8 cellular contexts compared by ENCODE assay signal in genomic region chr4:704971-705277, GRCh38. TPM values are rescaled to one million over a fixed set of nuclear protein-coding genes. Genes with fewer than 3 reads are reported as not detected.
A peak's percentile ranks its signal among the peaks of the same experiment; 100 is the strongest.
DNase-seq lines count a peak whose midpoint lies in the region; ATAC-seq, FAIRE-seq and TF ChIP-seq lines count a peak whose summit lies in the region.

No MANE protein-coding gene starts in this region.

- H3K9me3 ChIP-seq in HepG2 (ENCODE audit: low read length): no peaks in the 10 kb centered on the region
- H3K9me3 ChIP-seq in stomach smooth muscle (ENCODE audit: control insufficient read depth in 2 of 2, low read length in 2 of 2): no peaks in the 10 kb centered on the region

- POLR2A ChIA-PET in HepG2 (lab: Yijun Ruan, JAX): interaction anchor here (1.0 kb wide), 1 partner anchor 77 kb away, joined by 4 read pairs; no protein-coding TSS in a partner anchor

- in situ Hi-C loops in HepG2 (cut with HindIII; ENCODE audit: extremely low pct_ligation_motif_present, low pct_unique_long_range_greater_than_20kb): no loop called here

- TF ChIP-seq RAD21 in HepG2 (CRISPR knock-in tag; IDR thresholded peaks at IDR 0.05): no peak

- TF ChIP-seq EP300 in HepG2 (IDR thresholded peaks at IDR 0.05; ENCODE audit: low read depth in 2 of 2, low read length in 2 of 2) (no peak), HepG2 (CRISPR knock-in tag; IDR thresholded peaks at IDR 0.05; ENCODE audit: borderline replicate concordance) (no peak)

- no peaks in the 10 kb centered on the region for H3K27me3 Mint-ChIP-seq in activated CD8-positive, alpha-beta memory T cell treated with anti-CD3 and anti-CD28 coated beads, Interleukin-2, amount 10 ng/mL, durations not matched to agents 7 days and 5 days
- H3K27me3 Mint-ChIP-seq in activated T-helper 2 cell treated with anti-CD3 and anti-CD28 coated beads, Interferon-gamma antibody, Interleukin-2, Interleukin-4, amounts not matched to agents 10 μg/mL and 5 μg/mL and 100 μg/mL, durations not matched to agents 14 hours and 24 hours and 36 hours (ENCODE audit: low read depth): no peaks in the 10 kb centered on the region

- H3K36me3 Mint-ChIP-seq in activated CD8-positive, alpha-beta memory T cell treated with anti-CD3 and anti-CD28 coated beads, Interleukin-2, amount 10 ng/mL, durations not matched to agents 7 days and 5 days: peaks cover 12% of the 10 kb centered on the region
- peaks cover 13% of the 10 kb centered on the region for H3K36me3 Mint-ChIP-seq in activated T-helper 2 cell treated with anti-CD3 and anti-CD28 coated beads, Interferon-gamma antibody, Interleukin-2, Interleukin-4, amounts not matched to agents 10 μg/mL and 5 μg/mL and 100 μg/mL, durations not matched to agents 14 hours and 24 hours and 36 hours (ENCODE audit: low read depth)

- no peak for TF ChIP-seq CTCF in HepG2 (CRISPR knock-in tag; IDR thresholded peaks at IDR 0.05)

- WGBS in HepG2 (ENCODE audit: low lambda C conversion rate): 91% methylated on average over 1 of the region's 1 CpG

- H3K36me3 ChIP-seq in HepG2 (replicated peaks in 1 of 2; ENCODE audit: control insufficient read depth in 1 of 2, insufficient read depth in 2 of 2, low read length in 2 of 2): peaks cover 2 to 5% of the 10 kb centered on the region in 2 experiments; a peak in 2 of 5 replicates
- no peaks in the 10 kb centered on the region for H3K36me3 ChIP-seq in stomach smooth muscle (ENCODE audit: control insufficient read depth in 2 of 2, insufficient read depth in 2 of 2, low read length in 2 of 2)

- no peak for TF ChIP-seq POLR2A in HepG2 (IDR thresholded peaks at IDR 0.05; ENCODE audit: insufficient read depth in 1 of 2, low read depth in 2 of 2, low read length in 2 of 2)

- peaks cover 20% of the 10 kb centered on the region for H3K4me1 Mint-ChIP-seq in activated CD8-positive, alpha-beta memory T cell treated with anti-CD3 and anti-CD28 coated beads, Interleukin-2, amount 10 ng/mL, durations not matched to agents 7 days and 5 days
- peaks cover 22% of the 10 kb centered on the region for H3K4me1 Mint-ChIP-seq in activated T-helper 2 cell treated with anti-CD3 and anti-CD28 coated beads, Interferon-gamma antibody, Interleukin-2, Interleukin-4, amounts not matched to agents 10 μg/mL and 5 μg/mL and 100 μg/mL, durations not matched to agents 14 hours and 24 hours and 36 hours (ENCODE audit: low read depth)

- FAIRE-seq in HepG2 (lab: Jason Lieb, UNC): no peak

- no peak for ATAC-seq in activated CD8-positive, alpha-beta memory T cell treated with anti-CD3 and anti-CD28 coated beads, Interleukin-2, amount 10 ng/mL, durations not matched to agents 7 days and 5 days
- no peak for ATAC-seq in HepG2
- no peak for ATAC-seq in GM21447 (IDR thresholded peaks at IDR 0.05; ENCODE audit: unreplicated experiment)
- no peak for ATAC-seq in GM21529 (IDR thresholded peaks at IDR 0.05; ENCODE audit: unreplicated experiment)

- intact Hi-C loops in activated T-helper 2 cell treated with anti-CD3 and anti-CD28 coated beads, Interferon-gamma antibody, Interleukin-2, Interleukin-4, amounts not matched to agents 10 μg/mL and 5 μg/mL and 100 μg/mL, durations not matched to agents 14 hours and 24 hours and 36 hours (cut with micrococcal nuclease): loop anchor here (1.0 to 5.0 kb wide), 3 partner anchors 30 to 227 kb away; partner anchors contain the start of genes ATP5ME, GAK, MYL5 and TMEM175
- intact Hi-C loops in HepG2 (cut with micrococcal nuclease; ENCODE audit: unreplicated experiment): loop anchor here (2.0 kb wide), 1 partner anchor 18 kb away; no protein-coding TSS in a partner anchor

- peaks cover 25% of the 10 kb centered on the region for H4K20me1 ChIP-seq in HepG2 (ENCODE audit: insufficient read depth, low read length)

- no peak overlapping the region for H3K27ac Mint-ChIP-seq in activated CD8-positive, alpha-beta memory T cell treated with anti-CD3 and anti-CD28 coated beads, Interleukin-2, amount 10 ng/mL, durations not matched to agents 7 days and 5 days
- H3K27ac Mint-ChIP-seq in activated T-helper 2 cell treated with anti-CD3 and anti-CD28 coated beads, Interferon-gamma antibody, Interleukin-2, Interleukin-4, amounts not matched to agents 10 μg/mL and 5 μg/mL and 100 μg/mL, durations not matched to agents 14 hours and 24 hours and 36 hours: no peak overlapping the region

- H3K79me2 ChIP-seq in HepG2 (ENCODE audit: insufficient read depth, low read length): peaks cover 33% of the 10 kb centered on the region

- H3K4me3 ChIP-seq in HepG2 (replicated peaks in 1 of 3; ENCODE audit: insufficient read depth in 1 of 3, low read depth in 2 of 3, low read length in 3 of 3) (peak overlapping the region in 1 of 3 experiments; percentile 78; a peak in 2 of 6 replicates), stomach smooth muscle (ENCODE audit: low read length in 2 of 2) (peak overlapping the region; percentile 87 to 89)

- H2AFZ ChIP-seq in HepG2 (ENCODE audit: low read length): no peak overlapping the region

- peak overlapping the region; percentile 87 for H3K4me2 ChIP-seq in HepG2 (ENCODE audit: low read depth, low read length)

- H3K27me3 ChIP-seq in HepG2 (ENCODE audit: control insufficient read depth in 1 of 2, insufficient read depth in 2 of 2, low read length in 2 of 2) (peaks cover 3 to 12% of the 10 kb centered on the region in 2 experiments; a peak in 2 of 5 replicates), stomach smooth muscle (ENCODE audit: control insufficient read depth in 1 of 2, insufficient read depth in 2 of 2, low read length in 2 of 2) (no peaks in the 10 kb centered on the region)

- H3K9ac ChIP-seq in HepG2 (ENCODE audit: insufficient read depth, low read depth, low read length) (peak overlapping the region; percentile 60; the same call in 1 of the 2 replicates), stomach smooth muscle (ENCODE audit: low read length in 2 of 2) (peak overlapping the region; percentile 47 to 69)

- no TSS peak for BruUV-seq in HepG2 (replicated peaks; lab: Mats Ljungman, UMichigan)

- H3K4me1 ChIP-seq in HepG2 (ENCODE audit: insufficient read depth, low read length) (peaks cover 58% of the 10 kb centered on the region), stomach smooth muscle (ENCODE audit: control insufficient read depth, insufficient read depth, low read length) (peaks cover 26% of the 10 kb centered on the region)

- H3K4me3 Mint-ChIP-seq in activated CD8-positive, alpha-beta memory T cell treated with anti-CD3 and anti-CD28 coated beads, Interleukin-2, amount 10 ng/mL, durations not matched to agents 7 days and 5 days: peak overlapping the region; percentile 70
- H3K4me3 Mint-ChIP-seq in activated T-helper 2 cell treated with anti-CD3 and anti-CD28 coated beads, Interferon-gamma antibody, Interleukin-2, Interleukin-4, amounts not matched to agents 10 μg/mL and 5 μg/mL and 100 μg/mL, durations not matched to agents 14 hours and 24 hours and 36 hours (ENCODE audit: low read depth): peak overlapping the region; percentile 74

- no peaks in the 10 kb centered on the region for H3K9me3 Mint-ChIP-seq in activated CD8-positive, alpha-beta memory T cell treated with anti-CD3 and anti-CD28 coated beads, Interleukin-2, amount 10 ng/mL, durations not matched to agents 7 days and 5 days (ENCODE audit: low read depth)
- H3K9me3 Mint-ChIP-seq in activated T-helper 2 cell treated with anti-CD3 and anti-CD28 coated beads, Interferon-gamma antibody, Interleukin-2, Interleukin-4, amounts not matched to agents 10 μg/mL and 5 μg/mL and 100 μg/mL, durations not matched to agents 14 hours and 24 hours and 36 hours: no peaks in the 10 kb centered on the region

- CTCF ChIA-PET in activated CD8-positive, alpha-beta memory T cell treated with anti-CD3 and anti-CD28 coated beads, Interleukin-2, amount 10 ng/mL, durations not matched to agents 7 days and 5 days (lab: Charles Lee): no interaction called here
- CTCF ChIA-PET in HepG2 (lab: Yijun Ruan, JAX; ENCODE audit: low intra/inter-chr PET ratio, low total read pairs): no interaction called here

- H3K27ac ChIP-seq in HepG2 (ENCODE audit: extremely low read length, insufficient read depth, low read length) (no peak overlapping the region), stomach smooth muscle (ENCODE audit: low read length) (no peak overlapping the region)

- DNase-seq in activated CD8-positive, alpha-beta memory T cell treated with anti-CD3 and anti-CD28 coated beads, Interleukin-2, amount 10 ng/mL, durations not matched to agents 7 days and 5 days: no peak
- DNase-seq in activated CD8-positive, alpha-beta memory T cell treated with anti-CD3 and anti-CD28 coated beads, Interleukin-2, amount 50 U/mL, for 48 hours: no peak
- DNase-seq in activated T-helper 2 cell treated with anti-CD3 and anti-CD28 coated beads, Interferon-gamma antibody, Interleukin-2, Interleukin-4, amounts not matched to agents 10 μg/mL and 5 μg/mL and 100 μg/mL, durations not matched to agents 14 hours and 24 hours and 36 hours (ENCODE audit: low spot score): no peak
- DNase-seq in HepG2 (ENCODE audit: low spot score) (no peak), midbrain (lab: John Stamatoyannopoulos, UW) (no peak)

RNA-seq across cellular contexts. Expression of gene PCGF3, which starts 0.7 kb away (rescaled TPM):
- total RNA-seq in activated CD8-positive, alpha-beta memory T cell treated with anti-CD3 and anti-CD28 coated beads, Interleukin-2, amount 10 ng/mL, durations not matched to agents 7 days and 5 days: 10 to 100 TPM; 38.9 to 49.0 TPM
- total RNA-seq in activated T-helper 2 cell treated with anti-CD3 and anti-CD28 coated beads, Interferon-gamma antibody, Interleukin-2, Interleukin-4, amounts not matched to agents 10 μg/mL and 5 μg/mL and 100 μg/mL, durations not matched to agents 14 hours and 24 hours and 36 hours: 35.0 and 39.2 TPM in 2 replicates
- 24.2 and 28.6 TPM in 2 replicates for total RNA-seq in HepG2 (2016; rRNA removed; fragmentation: Illumina TruSeq; extraction: Trizol)
- 16.2 and 16.7 TPM in 2 replicates for total RNA-seq in HepG2 (2016; cell fraction: cytosol; rRNA removed; fragmentation: Illumina TruSeq; extraction: Trizol; ENCODE audit: low read depth)
- total RNA-seq in HepG2 (2016; cell fraction: insoluble cytoplasmic fraction; rRNA removed; fragmentation: Illumina TruSeq; extraction: Trizol): 22.5 and 27.7 TPM in 2 replicates
- total RNA-seq in HepG2 (2016; cell fraction: membrane; rRNA removed; fragmentation: Illumina TruSeq; extraction: Trizol): 36.9 and 38.9 TPM in 2 replicates
- total RNA-seq in HepG2 (2016; cell fraction: nucleus; rRNA removed; fragmentation: Illumina TruSeq; extraction: Trizol): 40.6 and 42.6 TPM in 2 replicates
- polyA plus RNA-seq in HepG2 (2011; rRNA removed): 66.2 and 80.8 TPM in 2 replicates
- 32.3 and 37.9 TPM in 2 replicates for polyA plus RNA-seq in HepG2 (2011; cell fraction: cytosol; rRNA removed)
- polyA plus RNA-seq in HepG2 (2011; cell fraction: nucleus; rRNA removed): 406 and 428 TPM in 2 replicates
- polyA plus RNA-seq in HepG2 (2012): 37.8 and 47.7 TPM in 2 replicates
- 13.4 and 15.5 TPM in 2 replicates for polyA plus RNA-seq in HepG2 (2016; cell fraction: cytosol; fragmentation: Illumina TruSeq; extraction: Trizol; ENCODE audit: low read depth)
- 20.0 and 26.4 TPM in 2 replicates for polyA plus RNA-seq in HepG2 (2016; cell fraction: insoluble cytoplasmic fraction; fragmentation: Illumina TruSeq; extraction: Trizol; ENCODE audit: low read depth)
- polyA plus RNA-seq in HepG2 (2016; cell fraction: membrane; fragmentation: Illumina TruSeq; extraction: Trizol; ENCODE audit: low read depth): 26.7 and 30.4 TPM in 2 replicates
- polyA plus RNA-seq in HepG2 (2016; cell fraction: nucleus; fragmentation: Illumina TruSeq; extraction: Trizol; ENCODE audit: insufficient read depth, low read depth): 92.0 and 96.8 TPM in 2 replicates
- 38.9 and 82.6 TPM in 2 replicates for polyA minus RNA-seq in HepG2 (2011; rRNA and poly(A)+ RNA removed; ENCODE audit: low replicate concordance)
- polyA minus RNA-seq in HepG2 (2011; cell fraction: cytosol; rRNA and poly(A)+ RNA removed): 18.1 and 23.5 TPM in 2 replicates
- 119 and 121 TPM in 2 replicates for polyA minus RNA-seq in HepG2 (2011; cell fraction: nucleus; rRNA and poly(A)+ RNA removed)

RNA-seq across cellular contexts. Expression of gene SLC49A3, which starts 16.0 kb away (rescaled TPM):
- total RNA-seq in activated CD8-positive, alpha-beta memory T cell treated with anti-CD3 and anti-CD28 coated beads, Interleukin-2, amount 10 ng/mL, durations not matched to agents 7 days and 5 days: 1 to 10 TPM; 1.1 to 1.5 TPM
- total RNA-seq in activated T-helper 2 cell treated with anti-CD3 and anti-CD28 coated beads, Interferon-gamma antibody, Interleukin-2, Interleukin-4, amounts not matched to agents 10 μg/mL and 5 μg/mL and 100 μg/mL, durations not matched to agents 14 hours and 24 hours and 36 hours: 0.50 and 0.74 TPM in 2 replicates
- 0.07 TPM in 1 of 2 replicates, not detected in the other for total RNA-seq in HepG2 (2016; rRNA removed; fragmentation: Illumina TruSeq; extraction: Trizol)
- not detected in 2 replicates for total RNA-seq in HepG2 (2016; cell fraction: cytosol; rRNA removed; fragmentation: Illumina TruSeq; extraction: Trizol; ENCODE audit: low read depth)
- total RNA-seq in HepG2 (2016; cell fraction: insoluble cytoplasmic fraction; rRNA removed; fragmentation: Illumina TruSeq; extraction: Trizol): 0.09 TPM in 1 of 2 replicates, not detected in the other
- total RNA-seq in HepG2 (2016; cell fraction: membrane; rRNA removed; fragmentation: Illumina TruSeq; extraction: Trizol): not detected in 2 replicates
- total RNA-seq in HepG2 (2016; cell fraction: nucleus; rRNA removed; fragmentation: Illumina TruSeq; extraction: Trizol): 0.62 TPM in 1 of 2 replicates, not detected in the other
- 0.17 and 0.22 TPM in 2 replicates for polyA plus RNA-seq in HepG2 (2011; rRNA removed)
- 0.10 and 0.16 TPM in 2 replicates for polyA plus RNA-seq in HepG2 (2011; cell fraction: cytosol; rRNA removed)
- 1.9 and 2.5 TPM in 2 replicates for polyA plus RNA-seq in HepG2 (2011; cell fraction: nucleus; rRNA removed)
- polyA plus RNA-seq in HepG2 (2012): 0.21 and 0.29 TPM in 2 replicates
- 0.07 TPM in 1 of 2 replicates, not detected in the other for polyA plus RNA-seq in HepG2 (2016; cell fraction: cytosol; fragmentation: Illumina TruSeq; extraction: Trizol; ENCODE audit: low read depth)
- not detected in 2 replicates for polyA plus RNA-seq in HepG2 (2016; cell fraction: insoluble cytoplasmic fraction; fragmentation: Illumina TruSeq; extraction: Trizol; ENCODE audit: low read depth)
- polyA plus RNA-seq in HepG2 (2016; cell fraction: membrane; fragmentation: Illumina TruSeq; extraction: Trizol; ENCODE audit: low read depth): not detected in 2 replicates
- 0.53 TPM in 1 of 2 replicates, not detected in the other for polyA plus RNA-seq in HepG2 (2016; cell fraction: nucleus; fragmentation: Illumina TruSeq; extraction: Trizol; ENCODE audit: insufficient read depth, low read depth)
- 0.12 TPM in 1 of 2 replicates, not detected in the other for polyA minus RNA-seq in HepG2 (2011; rRNA and poly(A)+ RNA removed; ENCODE audit: low replicate concordance)
- not detected in 2 replicates for polyA minus RNA-seq in HepG2 (2011; cell fraction: cytosol; rRNA and poly(A)+ RNA removed)
- 0.25 and 0.26 TPM in 2 replicates for polyA minus RNA-seq in HepG2 (2011; cell fraction: nucleus; rRNA and poly(A)+ RNA removed)

RNA-seq across cellular contexts. Expression of gene MYL5, which starts 30.6 kb away (rescaled TPM):
- 10 to 100 TPM; 14.3 to 19.8 TPM for total RNA-seq in activated CD8-positive, alpha-beta memory T cell treated with anti-CD3 and anti-CD28 coated beads, Interleukin-2, amount 10 ng/mL, durations not matched to agents 7 days and 5 days
- total RNA-seq in activated T-helper 2 cell treated with anti-CD3 and anti-CD28 coated beads, Interferon-gamma antibody, Interleukin-2, Interleukin-4, amounts not matched to agents 10 μg/mL and 5 μg/mL and 100 μg/mL, durations not matched to agents 14 hours and 24 hours and 36 hours: 27.7 and 29.8 TPM in 2 replicates
- total RNA-seq in HepG2 (2016; rRNA removed; fragmentation: Illumina TruSeq; extraction: Trizol): 11.0 and 16.0 TPM in 2 replicates
- total RNA-seq in HepG2 (2016; cell fraction: cytosol; rRNA removed; fragmentation: Illumina TruSeq; extraction: Trizol; ENCODE audit: low read depth): 6.7 and 8.0 TPM in 2 replicates
- total RNA-seq in HepG2 (2016; cell fraction: insoluble cytoplasmic fraction; rRNA removed; fragmentation: Illumina TruSeq; extraction: Trizol): 10.1 and 16.2 TPM in 2 replicates
- total RNA-seq in HepG2 (2016; cell fraction: membrane; rRNA removed; fragmentation: Illumina TruSeq; extraction: Trizol): 7.6 and 8.2 TPM in 2 replicates
- total RNA-seq in HepG2 (2016; cell fraction: nucleus; rRNA removed; fragmentation: Illumina TruSeq; extraction: Trizol): 15.9 and 16.6 TPM in 2 replicates
- polyA plus RNA-seq in HepG2 (2011; rRNA removed): 6.5 and 11.5 TPM in 2 replicates
- polyA plus RNA-seq in HepG2 (2011; cell fraction: cytosol; rRNA removed): 4.1 and 4.4 TPM in 2 replicates
- polyA plus RNA-seq in HepG2 (2011; cell fraction: nucleus; rRNA removed): 40.0 and 46.9 TPM in 2 replicates
- 7.4 and 8.9 TPM in 2 replicates for polyA plus RNA-seq in HepG2 (2012)
- 4.4 and 5.5 TPM in 2 replicates for polyA plus RNA-seq in HepG2 (2016; cell fraction: cytosol; fragmentation: Illumina TruSeq; extraction: Trizol; ENCODE audit: low read depth)
- polyA plus RNA-seq in HepG2 (2016; cell fraction: insoluble cytoplasmic fraction; fragmentation: Illumina TruSeq; extraction: Trizol; ENCODE audit: low read depth): 8.5 and 12.2 TPM in 2 replicates
- polyA plus RNA-seq in HepG2 (2016; cell fraction: membrane; fragmentation: Illumina TruSeq; extraction: Trizol; ENCODE audit: low read depth): 4.9 and 6.3 TPM in 2 replicates
- polyA plus RNA-seq in HepG2 (2016; cell fraction: nucleus; fragmentation: Illumina TruSeq; extraction: Trizol; ENCODE audit: insufficient read depth, low read depth): 33.7 and 41.8 TPM in 2 replicates
- 3.4 and 4.4 TPM in 2 replicates for polyA minus RNA-seq in HepG2 (2011; rRNA and poly(A)+ RNA removed; ENCODE audit: low replicate concordance)
- polyA minus RNA-seq in HepG2 (2011; cell fraction: cytosol; rRNA and poly(A)+ RNA removed): 1.4 TPM in 1 of 2 replicates, not detected in the other
- 11.8 and 15.5 TPM in 2 replicates for polyA minus RNA-seq in HepG2 (2011; cell fraction: nucleus; rRNA and poly(A)+ RNA removed)

RNA-seq across cellular contexts. Expression of gene ATP5ME, which starts 30.8 kb away (rescaled TPM):
- 100 to 1,000 TPM; 213 to 231 TPM for total RNA-seq in activated CD8-positive, alpha-beta memory T cell treated with anti-CD3 and anti-CD28 coated beads, Interleukin-2, amount 10 ng/mL, durations not matched to agents 7 days and 5 days
- total RNA-seq in activated T-helper 2 cell treated with anti-CD3 and anti-CD28 coated beads, Interferon-gamma antibody, Interleukin-2, Interleukin-4, amounts not matched to agents 10 μg/mL and 5 μg/mL and 100 μg/mL, durations not matched to agents 14 hours and 24 hours and 36 hours: 208 and 235 TPM in 2 replicates
- 753 and 1,048 TPM in 2 replicates for total RNA-seq in HepG2 (2016; rRNA removed; fragmentation: Illumina TruSeq; extraction: Trizol)
- 458 and 593 TPM in 2 replicates for total RNA-seq in HepG2 (2016; cell fraction: cytosol; rRNA removed; fragmentation: Illumina TruSeq; extraction: Trizol; ENCODE audit: low read depth)
- 792 and 1,109 TPM in 2 replicates for total RNA-seq in HepG2 (2016; cell fraction: insoluble cytoplasmic fraction; rRNA removed; fragmentation: Illumina TruSeq; extraction: Trizol)
- 613 and 660 TPM in 2 replicates for total RNA-seq in HepG2 (2016; cell fraction: membrane; rRNA removed; fragmentation: Illumina TruSeq; extraction: Trizol)
- 219 and 249 TPM in 2 replicates for total RNA-seq in HepG2 (2016; cell fraction: nucleus; rRNA removed; fragmentation: Illumina TruSeq; extraction: Trizol)
- 301 and 305 TPM in 2 replicates for polyA plus RNA-seq in HepG2 (2011; rRNA removed)
- polyA plus RNA-seq in HepG2 (2011; cell fraction: cytosol; rRNA removed): 507 and 666 TPM in 2 replicates
- polyA plus RNA-seq in HepG2 (2011; cell fraction: nucleus; rRNA removed): 133 and 152 TPM in 2 replicates
- polyA plus RNA-seq in HepG2 (2012): 451 and 767 TPM in 2 replicates
- 482 and 603 TPM in 2 replicates for polyA plus RNA-seq in HepG2 (2016; cell fraction: cytosol; fragmentation: Illumina TruSeq; extraction: Trizol; ENCODE audit: low read depth)
- 926 and 995 TPM in 2 replicates for polyA plus RNA-seq in HepG2 (2016; cell fraction: insoluble cytoplasmic fraction; fragmentation: Illumina TruSeq; extraction: Trizol; ENCODE audit: low read depth)
- polyA plus RNA-seq in HepG2 (2016; cell fraction: membrane; fragmentation: Illumina TruSeq; extraction: Trizol; ENCODE audit: low read depth): 496 and 594 TPM in 2 replicates
- polyA plus RNA-seq in HepG2 (2016; cell fraction: nucleus; fragmentation: Illumina TruSeq; extraction: Trizol; ENCODE audit: insufficient read depth, low read depth): 426 and 431 TPM in 2 replicates
- 68.8 and 71.4 TPM in 2 replicates for polyA minus RNA-seq in HepG2 (2011; rRNA and poly(A)+ RNA removed; ENCODE audit: low replicate concordance)
- polyA minus RNA-seq in HepG2 (2011; cell fraction: cytosol; rRNA and poly(A)+ RNA removed): 62.0 and 63.6 TPM in 2 replicates
- polyA minus RNA-seq in HepG2 (2011; cell fraction: nucleus; rRNA and poly(A)+ RNA removed): 23.6 and 38.7 TPM in 2 replicates
